In the genomic region with DNA sequence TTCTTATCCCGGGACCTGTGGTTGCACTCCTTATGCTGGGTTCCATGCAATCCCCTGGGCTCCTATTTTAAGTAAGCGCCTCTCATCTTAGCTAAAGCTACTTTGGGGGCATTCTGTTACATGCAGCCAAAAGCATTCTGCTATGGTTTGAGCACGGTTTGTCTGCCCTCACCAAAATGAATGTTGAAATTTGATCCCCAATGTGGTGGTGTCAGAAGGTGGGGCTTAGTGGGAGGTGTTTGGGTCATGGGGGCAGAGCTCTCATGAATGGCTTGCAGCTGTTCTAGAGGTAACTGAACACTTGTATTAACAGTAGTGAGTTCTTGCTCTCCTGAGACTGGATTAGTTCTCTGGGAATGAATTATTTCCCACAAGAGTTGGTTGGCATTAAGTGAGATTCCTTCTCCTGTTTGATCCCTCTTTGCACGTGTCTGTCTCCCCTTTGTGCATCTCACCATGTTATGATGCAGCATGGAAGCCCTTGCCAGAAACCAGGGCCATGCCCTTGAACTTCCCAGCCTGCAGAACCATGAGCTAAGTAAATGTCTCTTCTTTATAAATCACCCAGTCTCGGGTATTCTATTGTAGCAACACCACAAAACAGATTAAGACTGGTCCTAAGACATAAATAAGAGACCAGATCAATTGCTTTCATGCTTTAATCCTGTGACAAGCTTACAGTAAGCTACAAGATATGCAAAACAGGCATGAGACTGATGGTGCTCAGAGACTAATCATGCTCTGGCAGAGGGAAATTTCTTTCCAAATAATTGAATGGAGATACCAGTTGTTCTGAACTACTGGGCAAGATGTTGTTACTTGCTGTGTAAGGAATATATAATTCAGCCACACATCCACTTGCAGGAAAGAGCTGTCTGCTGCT, we compare ENCODE assay signal across 10 cellular contexts.
DNase-seq lines count a peak whose midpoint lies in the region; ATAC-seq and TF ChIP-seq lines count a peak whose summit lies in the region.
"Had no signal": no experiment of that assay in that cellular context is flagged by ENCODE, and none has a peak within 500 bp of the region (broad histone marks: within the 10 kb centered on the region; RNA-seq: fewer than 3 reads in every experiment).

No MANE protein-coding gene starts in this region.

- no peaks in the 10 kb centered on the region for H4K20me1 ChIP-seq in fibroblast of lung (ENCODE audit: control insufficient read depth, extremely low read depth, insufficient read depth, low read length)
- H4K20me1 ChIP-seq in smooth muscle cell (ENCODE audit: low read depth): no peaks in the 10 kb centered on the region

- peaks cover 60% of the 10 kb centered on the region for H3K79me2 ChIP-seq in fibroblast of lung (ENCODE audit: control insufficient read depth, insufficient read depth, low read length)
- peaks cover 38% of the 10 kb centered on the region for H3K79me2 ChIP-seq in smooth muscle cell (ENCODE audit: low read depth)

- H3K27ac Mint-ChIP-seq in activated naive CD8-positive, alpha-beta T cell treated with anti-CD3 and anti-CD28 coated beads, Interleukin-2, amount 50 U/mL, for 24 hours: peak overlapping the region; percentile 28
- no peak overlapping the region for H3K27ac Mint-ChIP-seq in activated naive CD8-positive, alpha-beta T cell treated with anti-CD3 and anti-CD28 coated beads for 36 hours

- H3K36me3 Mint-ChIP-seq in activated naive CD8-positive, alpha-beta T cell treated with anti-CD3 and anti-CD28 coated beads, Interleukin-2, amount 50 U/mL, for 24 hours (ENCODE audit: low read depth): peaks cover 6% of the 10 kb centered on the region
- peaks cover 13% of the 10 kb centered on the region for H3K36me3 Mint-ChIP-seq in activated naive CD8-positive, alpha-beta T cell treated with anti-CD3 and anti-CD28 coated beads for 36 hours

- ATAC-seq in activated naive CD8-positive, alpha-beta T cell treated with anti-CD3 and anti-CD28 coated beads, Interleukin-2, amount 50 U/mL, for 24 hours: no peak
- ATAC-seq in HG03196 (IDR thresholded peaks at IDR 0.05; ENCODE audit: unreplicated experiment): no peak

- H3K4me1 ChIP-seq in SJCRH30: peaks cover 24% of the 10 kb centered on the region
- peaks cover 35% of the 10 kb centered on the region for H3K4me1 ChIP-seq in fibroblast of lung (ENCODE audit: control insufficient read depth, extremely low read depth, insufficient read depth, low read length)
- H3K4me1 ChIP-seq in smooth muscle cell (ENCODE audit: low read depth): peaks cover 33% of the 10 kb centered on the region

- no peak for TF ChIP-seq CTCF in fibroblast of lung (conservative IDR thresholded peaks at IDR 0.05 in 1 of 2, IDR thresholded peaks at IDR 0.05 in 1 of 2; ENCODE audit: low read depth in 1 of 2, low read length in 2 of 2)
- TF ChIP-seq CTCF in smooth muscle cell (IDR thresholded peaks at IDR 0.05; ENCODE audit: borderline replicate concordance, insufficient read depth, poor library complexity, severe bottlenecking): no peak

- H3K27ac ChIP-seq in SJCRH30 (peak overlapping the region; percentile 83), fibroblast of lung (ENCODE audit: insufficient read depth, low read length) (peak overlapping the region; percentile 1), smooth muscle cell (ENCODE audit: low read depth) (peak overlapping the region; percentile 89)

- H2AFZ ChIP-seq in fibroblast of lung (ENCODE audit: low read length) (no peak overlapping the region), smooth muscle cell (ENCODE audit: low read depth) (no peak overlapping the region)

- H3K9ac ChIP-seq in fibroblast of lung (ENCODE audit: insufficient read depth, low read length) (no peak overlapping the region), smooth muscle cell (ENCODE audit: low read depth) (peak overlapping the region; percentile 59)

- H3K4me3 ChIP-seq in SJCRH30: no peak overlapping the region
- no peak overlapping the region for H3K4me3 ChIP-seq in fibroblast of lung (replicated peaks in 1 of 4; ENCODE audit: control extremely low read depth in 1 of 4, insufficient read depth in 1 of 4, low read depth in 3 of 4, low read length in 4 of 4)
- no peak overlapping the region for H3K4me3 ChIP-seq in smooth muscle cell

- H3K27me3 ChIP-seq in SJCRH30 (no peaks in the 10 kb centered on the region), fibroblast of lung (ENCODE audit: control insufficient read depth, insufficient read depth, low read length) (no peaks in the 10 kb centered on the region), smooth muscle cell (ENCODE audit: low read depth) (no peaks in the 10 kb centered on the region)

- DNase-seq in activated naive CD8-positive, alpha-beta T cell treated with anti-CD3 and anti-CD28 coated beads, Interleukin-2, amount 50 U/mL, for 24 hours: no peak
- DNase-seq in activated naive CD8-positive, alpha-beta T cell treated with anti-CD3 and anti-CD28 coated beads for 36 hours: no peak
- DNase-seq in SJCRH30: peak; percentile 93 to 98
- peak; percentile 50 to 73 for DNase-seq in fibroblast of lung (ENCODE audit: low read depth in 2 of 2)
- no peak for DNase-seq in smooth muscle cell (lab: John Stamatoyannopoulos, UW; ENCODE audit: unreplicated experiment)
- no peak for DNase-seq in T-helper 2 cell
- no peak for DNase-seq in medulla oblongata (ENCODE audit: extremely low spot score)
- DNase-seq: central memory CD4-positive, alpha-beta T cell; DMS79 had no signal

- no peak overlapping the region for H3K4me3 Mint-ChIP-seq in activated naive CD8-positive, alpha-beta T cell treated with anti-CD3 and anti-CD28 coated beads, Interleukin-2, amount 50 U/mL, for 24 hours
- no peak overlapping the region for H3K4me3 Mint-ChIP-seq in activated naive CD8-positive, alpha-beta T cell treated with anti-CD3 and anti-CD28 coated beads for 36 hours

- H3K27me3 Mint-ChIP-seq in activated naive CD8-positive, alpha-beta T cell treated with anti-CD3 and anti-CD28 coated beads, Interleukin-2, amount 50 U/mL, for 24 hours: no peaks in the 10 kb centered on the region
- H3K27me3 Mint-ChIP-seq in activated naive CD8-positive, alpha-beta T cell treated with anti-CD3 and anti-CD28 coated beads for 36 hours: no peaks in the 10 kb centered on the region

- WGBS in smooth muscle cell (ENCODE audit: low lambda C conversion rate): 42% methylated on average over 5 of the region's 5 CpGs

- peaks cover 41% of the 10 kb centered on the region for H3F3A ChIP-seq in smooth muscle cell (ENCODE audit: low read depth)

- no peaks in the 10 kb centered on the region for H3K9me3 Mint-ChIP-seq in activated naive CD8-positive, alpha-beta T cell treated with anti-CD3 and anti-CD28 coated beads, Interleukin-2, amount 50 U/mL, for 24 hours
- peaks cover 9% of the 10 kb centered on the region for H3K9me3 Mint-ChIP-seq in activated naive CD8-positive, alpha-beta T cell treated with anti-CD3 and anti-CD28 coated beads for 36 hours

- H3K4me1 Mint-ChIP-seq in activated naive CD8-positive, alpha-beta T cell treated with anti-CD3 and anti-CD28 coated beads, Interleukin-2, amount 50 U/mL, for 24 hours: peaks cover 61% of the 10 kb centered on the region
- H3K4me1 Mint-ChIP-seq in activated naive CD8-positive, alpha-beta T cell treated with anti-CD3 and anti-CD28 coated beads for 36 hours: peaks cover 36% of the 10 kb centered on the region

- H3K9me3 ChIP-seq in SJCRH30 (replicated peaks) (peaks cover 9% of the 10 kb centered on the region), fibroblast of lung (ENCODE audit: control insufficient read depth, insufficient read depth, low read depth, low read length) (no peaks in the 10 kb centered on the region), smooth muscle cell (replicated peaks; ENCODE audit: low read depth) (no peaks in the 10 kb centered on the region)

- H3K36me3 ChIP-seq in SJCRH30 (no peaks in the 10 kb centered on the region), fibroblast of lung (ENCODE audit: control insufficient read depth, insufficient read depth, low read length) (no peaks in the 10 kb centered on the region), smooth muscle cell (ENCODE audit: low read depth) (no peaks in the 10 kb centered on the region)

- H3K4me2 ChIP-seq in fibroblast of lung (ENCODE audit: extremely low read depth, insufficient read depth, low read length): peak overlapping the region; percentile 21
- H3K4me2 ChIP-seq in smooth muscle cell: peak overlapping the region; percentile 74

Comparison
In these comparisons a context has a peak if more than half of its experiments do, and no peak if none do; other contexts are left out.
1. DNase-seq: peak in SJCRH30 (2 of 2) and fibroblast of lung (2 of 2); none in activated naive CD8-positive, alpha-beta T cell treated with anti-CD3 and anti-CD28 coated beads, Interleukin-2, amount 50 U/mL, for 24 hours (single experiment), activated naive CD8-positive, alpha-beta T cell treated with anti-CD3 and anti-CD28 coated beads for 36 hours (single experiment), smooth muscle cell (single experiment), T-helper 2 cell (0 of 5) and medulla oblongata (single experiment).
2. H3K27ac ChIP-seq: peak in every context shown above with its lines; median percentile 89 in smooth muscle cell; 83 in SJCRH30; 1 in fibroblast of lung.